ENCODE assay signal across 33 cellular contexts in the genomic region with DNA sequence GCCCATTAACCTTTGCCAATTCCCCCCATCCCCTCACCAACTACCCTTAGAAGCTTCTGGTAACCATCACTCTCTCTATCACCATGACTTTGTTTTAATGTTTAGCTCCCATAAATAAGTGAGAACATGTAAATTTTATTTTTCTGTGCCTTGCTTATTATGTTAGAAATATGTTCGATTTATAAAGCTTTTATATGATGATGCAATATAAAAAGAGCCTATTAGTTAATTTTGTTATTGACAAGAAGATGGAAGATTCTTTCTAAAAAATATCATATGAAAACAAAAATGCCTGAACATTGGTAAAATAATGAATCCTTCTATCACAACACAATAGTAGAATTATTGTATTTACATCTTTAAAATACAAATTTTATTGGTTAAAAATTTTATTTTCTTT.
"Had no signal": no experiment of that assay in that cellular context is flagged by ENCODE, and none has a peak within 500 bp of the region (broad histone marks: within the 10 kb centered on the region; RNA-seq: fewer than 3 reads in every experiment).

No MANE protein-coding gene starts in this region.

- H3K4me1 ChIP-seq: adrenal gland, ascending aorta, body of pancreas, breast epithelium had no signal

- H3K4me3 ChIP-seq: adrenal gland, ascending aorta, body of pancreas, breast epithelium, cardiac muscle cell had no signal

- DNase-seq: activated effector memory CD4-positive, alpha-beta T cell treated with anti-CD3 and anti-CD28 coated beads, Interleukin-2, amount 50 U/mL, for 16 hours; activated effector memory CD4-positive, alpha-beta T cell treated with Interleukin-2 at 50 U/mL for 16 hours; activated gamma-delta T cell; activated gamma-delta T cell treated with Interleukin-2 at 50 U/mL for 16 hours; activated naive CD4-positive, alpha-beta T cell; activated naive CD4-positive, alpha-beta T cell treated with anti-CD3 and anti-CD28 coated beads for 36 hours; activated naive CD4-positive, alpha-beta T cell treated with anti-CD3 and anti-CD28 coated beads, Interleukin-2, amount 10 ng/mL, durations not matched to agents 7 days and 5 days; activated naive CD4-positive, alpha-beta T cell treated with anti-CD3 and anti-CD28 coated beads, Interleukin-2, amount 50 U/mL, for 16 hours; activated naive CD4-positive, alpha-beta T cell treated with Interleukin-2 at 50 U/mL for 16 hours; activated naive CD8-positive, alpha-beta T cell treated with anti-CD3 and anti-CD28 coated beads for 36 hours; activated naive CD8-positive, alpha-beta T cell treated with anti-CD3 and anti-CD28 coated beads, Interleukin-2, amount 10 ng/mL, durations not matched to agents 7 days and 5 days; activated naive CD8-positive, alpha-beta T cell treated with anti-CD3 and anti-CD28 coated beads, Interleukin-2, amount 50 U/mL, for 24 hours; activated T-cell treated with anti-CD3 and anti-CD28 coated beads, Interleukin-2, amount 50 U/mL, for 24 hours; activated T-cell treated with anti-CD3 and anti-CD28 coated beads, Interleukin-2, amount 50 U/mL, for 4 hours; activated T-cell treated with anti-CD3 and anti-CD28 coated beads, Interleukin-2, amount 50 U/mL, for 48 hours; activated T-cell treated with anti-CD3 and anti-CD28 coated beads, Interleukin-2, amount 50 U/mL, for 72 hours; adrenal gland; amniotic stem cell; amygdala; anterior cingulate cortex; aorta; body of pancreas; brain microvascular endothelial cell; caudate nucleus; central memory CD4-positive, alpha-beta T cell; cerebellar nuclear complex had no signal

- ATAC-seq: activated naive CD4-positive, alpha-beta T cell treated with anti-CD3 and anti-CD28 coated beads, Interleukin-2, amount 50 U/mL, for 72 hours; activated naive CD8-positive, alpha-beta T cell treated with anti-CD3 and anti-CD28 coated beads, Interleukin-2, amount 50 U/mL, for 24 hours; activated T-cell treated with anti-CD3 and anti-CD28 coated beads, Interleukin-2, amount 50 U/mL, for 4 hours; activated T-cell treated with anti-CD3 and anti-CD28 coated beads, Interleukin-2, amount 50 U/mL, for 72 hours; activated T-helper 17 cell treated with anti-CD3 and anti-CD28 coated beads, Interleukin-2, amount 50 U/mL, for 72 hours; body of pancreas had no signal

- H3K27me3 ChIP-seq: adrenal gland, ascending aorta, body of pancreas, brain microvascular endothelial cell, breast epithelium, cardiac muscle cell had no signal

- FAIRE-seq: astrocyte, bronchial epithelial cell had no signal

- H3K9me3 ChIP-seq: adrenal gland, ascending aorta, body of pancreas, breast epithelium had no signal

- H3K27ac ChIP-seq: adrenal gland, ascending aorta, body of pancreas, brain microvascular endothelial cell, breast epithelium, cardiac muscle cell had no signal

- H3K36me3 ChIP-seq: adrenal gland, ascending aorta, brain microvascular endothelial cell, breast epithelium, cardiac muscle cell had no signal
